Comparison of ENCODE assay signal across 13 cellular contexts in genomic region chr20:13349240-13349604, GRCh38.
A peak's percentile ranks its signal among the peaks of the same experiment; 100 is the strongest.
DNase-seq lines count a peak whose midpoint lies in the region; ATAC-seq and TF ChIP-seq lines count a peak whose summit lies in the region.
"Had no signal": no experiment of that assay in that cellular context is flagged by ENCODE, and none has a peak within 500 bp of the region (broad histone marks: within the 10 kb centered on the region; RNA-seq: fewer than 3 reads in every experiment).

No MANE protein-coding gene starts in this region.

- no peak for TF ChIP-seq POLR2A in erythroblast (IDR thresholded peaks at IDR 0.05; ENCODE audit: low read length)

- H3K4me3 ChIP-seq in GM23248 (0 out of 2 replicates have a peak overlapping the region, but pooled peaks have one; percentile 27), mesenchymal stem cell (ENCODE audit: insufficient read depth in 1 of 2, low read depth in 1 of 2, low read length in 2 of 2) (peak overlapping the region in 1 of 2 experiments; percentile 9), thoracic aorta (peak overlapping the region; percentile 44)

- H2BK5ac ChIP-seq in mesenchymal stem cell (ENCODE audit: low read depth, low read length, poor library complexity, severe bottlenecking), result no peak overlapping the region

- no peak overlapping the region for H2BK120ac ChIP-seq in mesenchymal stem cell (ENCODE audit: low read depth, low read length)

- H3K27ac ChIP-seq in GM23248, result peak overlapping the region; percentile 65
- peak overlapping the region; percentile 41 for H3K27ac ChIP-seq in mesenchymal stem cell (ENCODE audit: low read length, poor library complexity, severe bottlenecking)
- H3K27ac ChIP-seq in thoracic aorta, result peak overlapping the region in 1 of 2 donors; percentile 29

- no peaks in the 10 kb centered on the region for H3K9me2 ChIP-seq in GM23248 (ENCODE audit: insufficient read depth)

- no peak overlapping the region for H2BK12ac ChIP-seq in mesenchymal stem cell (ENCODE audit: low read length in 2 of 2)

- no peaks in the 10 kb centered on the region for H3K9me3 Mint-ChIP-seq in chondrocyte (ENCODE audit: low read depth)

- DNase-seq in GM23248 (peak; percentile 44), chondrocyte (ENCODE audit: low spot score) (no peak), mesenchymal stem cell (peak; percentile 4), thoracic aorta (ENCODE audit: low spot score) (no peak), NCI-H1417 (lab: John Stamatoyannopoulos, UW) (no peak), erythroblast (lab: John Stamatoyannopoulos, UW) (no peak)
- DNase-seq: COR-L47, DMS153, HCEC 1CT, NCI-H2227 treated with DMSO at 0.1 percent for 48 hours, NCI-H524 treated with DMSO at 0.1 percent for 48 hours had no signal

- H3K9me3 ChIP-seq in GM23248 (ENCODE audit: low read depth) (no peaks in the 10 kb centered on the region), mesenchymal stem cell (ENCODE audit: control insufficient read depth, low read length) (no peaks in the 10 kb centered on the region), thoracic aorta (no peaks in the 10 kb centered on the region)

- H3K4ac ChIP-seq in mesenchymal stem cell (ENCODE audit: low read depth in 1 of 2, low read length in 2 of 2), result no peak overlapping the region

- H3K9ac ChIP-seq in GM23248 (0 out of 2 replicates have a peak overlapping the region, but pooled peaks have one; percentile 8), mesenchymal stem cell (ENCODE audit: low read length) (peak overlapping the region; percentile 2)

- no peak overlapping the region for H4K8ac ChIP-seq in mesenchymal stem cell (ENCODE audit: low read length)

- H3K79me1 ChIP-seq in mesenchymal stem cell (replicated peaks; ENCODE audit: low read length, poor library complexity, severe bottlenecking), result no peaks in the 10 kb centered on the region

- H3K36me3 ChIP-seq in GM23248 (ENCODE audit: low read depth) (no peaks in the 10 kb centered on the region), mesenchymal stem cell (ENCODE audit: control insufficient read depth in 1 of 2, insufficient read depth in 2 of 2, low read depth in 1 of 2, low read length in 2 of 2) (no peaks in the 10 kb centered on the region), thoracic aorta (no peaks in the 10 kb centered on the region)

- peak overlapping the region; percentile 49 for H3K4me3 Mint-ChIP-seq in chondrocyte (ENCODE audit: unreplicated experiment)
- H3K4me3 Mint-ChIP-seq: CD14-positive monocyte had no signal

- H2AK5ac ChIP-seq in mesenchymal stem cell (ENCODE audit: low read length, severe bottlenecking), result no peak overlapping the region

- no peak overlapping the region for H2BK15ac ChIP-seq in mesenchymal stem cell (ENCODE audit: low read depth, poor library complexity, severe bottlenecking)

- H2AFZ ChIP-seq in GM23248 (peak overlapping the region; percentile 18), mesenchymal stem cell (ENCODE audit: low read depth, low read length) (no peak overlapping the region)

- H3K4me1 Mint-ChIP-seq in chondrocyte (ENCODE audit: low read depth), result peaks cover 50% of the 10 kb centered on the region
- H3K4me1 Mint-ChIP-seq: CD14-positive monocyte had no signal

- no peak overlapping the region for H4K91ac ChIP-seq in mesenchymal stem cell (ENCODE audit: low read length)

- H4K20me1 ChIP-seq in GM23248 (ENCODE audit: insufficient read depth), result no peaks in the 10 kb centered on the region

- H3K36me3 Mint-ChIP-seq in chondrocyte (ENCODE audit: low read depth), result no peaks in the 10 kb centered on the region
- H3K36me3 Mint-ChIP-seq: CD14-positive monocyte had no signal

- no peaks in the 10 kb centered on the region for H3K27me3 Mint-ChIP-seq in chondrocyte (ENCODE audit: low read depth)

- in situ Hi-C loops in GM23248 (cut with MboI), result no loop called here

- H3K4me2 ChIP-seq in GM23248 (ENCODE audit: unreplicated experiment), result peak overlapping the region; percentile 14
- H3K4me2 ChIP-seq in mesenchymal stem cell (ENCODE audit: low read length, poor library complexity, severe bottlenecking), result no peak overlapping the region

- H3K4me1 ChIP-seq in GM23248 (ENCODE audit: insufficient read depth), result peaks cover 20% of the 10 kb centered on the region
- peaks cover 6% of the 10 kb centered on the region for H3K4me1 ChIP-seq in mesenchymal stem cell (ENCODE audit: control insufficient read depth, insufficient read depth, low read depth, low read length)
- peaks cover 13 to 30% of the 10 kb centered on the region in 2 donors for H3K4me1 ChIP-seq in thoracic aorta (ENCODE audit: control insufficient read depth in 1 of 2, low read depth in 2 of 2)

- no peak overlapping the region for H3K18ac ChIP-seq in mesenchymal stem cell (ENCODE audit: low read depth in 1 of 2, low read length in 2 of 2)

- no peaks in the 10 kb centered on the region for H3K79me2 ChIP-seq in GM23248 (ENCODE audit: insufficient read depth)

- ATAC-seq in thoracic aorta (ENCODE audit: insufficient number of reproducible peaks, low FRiP score, low read depth), result no peak
- no peak for ATAC-seq in GM18867 (IDR thresholded peaks at IDR 0.05; ENCODE audit: unreplicated experiment)

- H3K14ac ChIP-seq in mesenchymal stem cell (ENCODE audit: low read length in 2 of 2), result no peak overlapping the region

- H3K23ac ChIP-seq in mesenchymal stem cell (ENCODE audit: low read length in 2 of 2), result no peak overlapping the region

- H3F3A ChIP-seq in GM23248 (ENCODE audit: insufficient read depth), result 0 out of 2 replicates have a peak, but pooled peaks cover 15% of the 10 kb centered on the region

- WGBS in GM23248 (ENCODE audit: low coverage in 1 of 2, low lambda C conversion rate in 2 of 2, missing lambda C conversion rate in 2 of 2), 2 experiments, result 70 to 72% methylated on average over 4 of the region's 4 CpGs
- WGBS in mesenchymal stem cell, result no CpG with 5 or more reads among the region's 4 CpGs

- H3K27me3 ChIP-seq in GM23248 (replicated peaks; ENCODE audit: insufficient read depth) (no peaks in the 10 kb centered on the region), mesenchymal stem cell (ENCODE audit: control insufficient read depth in 1 of 2, insufficient read depth in 1 of 2, low read length in 2 of 2) (no peaks in the 10 kb centered on the region), thoracic aorta (replicated peaks; ENCODE audit: insufficient read depth) (no peaks in the 10 kb centered on the region)

- TF ChIP-seq CTCF in chondrocyte (IDR thresholded peaks at IDR 0.05), result no peak
- TF ChIP-seq CTCF in thoracic aorta (IDR thresholded peaks at IDR 0.05), result no peak

- peak overlapping the region; percentile 84 for H3K27ac Mint-ChIP-seq in chondrocyte (ENCODE audit: unreplicated experiment)
- H3K27ac Mint-ChIP-seq: CD14-positive monocyte had no signal

Comparison
In these comparisons a context has a peak if more than half of its experiments do, and no peak if none do; other contexts are left out.
1. DNase-seq: peak in GM23248 (single experiment) and mesenchymal stem cell (single experiment); none in chondrocyte (single experiment), thoracic aorta (single experiment), NCI-H1417 (0 of 3) and erythroblast (0 of 2).